In genomic region chr12:51814311-51815088, GRCh38 we compare ENCODE assay signal across 8 cellular contexts. TPM values are rescaled to one million over a fixed set of nuclear protein-coding genes. Genes with fewer than 3 reads are reported as not detected.
DNase-seq lines count a peak whose midpoint lies in the region; ATAC-seq and TF ChIP-seq lines count a peak whose summit lies in the region.

No MANE protein-coding gene starts in this region.

- H3K9me3 Mint-ChIP-seq in naive thymus-derived CD4-positive, alpha-beta T cell, result peaks cover 0 to 3% (median 0%) of the 10 kb centered on the region in 11 donors

- ATAC-seq in naive thymus-derived CD4-positive, alpha-beta T cell, result peak; percentile 94
- ATAC-seq in stimulated activated naive CD8-positive, alpha-beta T cell treated with anti-CD3 and anti-CD28 coated beads, Interleukin-15, Interleukin-2, amounts not matched to agents 100 U/mL and 50 U/mL, for 24 hours, result peak; percentile 83
- no peak for ATAC-seq in HG02678 (IDR thresholded peaks at IDR 0.05; ENCODE audit: unreplicated experiment)

- no peaks in the 10 kb centered on the region for H3K9me3 ChIP-seq in naive thymus-derived CD4-positive, alpha-beta T cell (ENCODE audit: control insufficient read depth in 2 of 3, low read length in 3 of 3)

- peak; percentile 32 for DNase-seq in NCI-H2107 treated with DMSO at 0.1 percent for 48 hours (lab: John Stamatoyannopoulos, UW; ENCODE audit: unreplicated experiment)
- no peak for DNase-seq in NCI-H2107 (lab: John Stamatoyannopoulos, UW)
- peak; percentile 61 for DNase-seq in NOMO-1 treated with DMSO at 0.1 percent for 48 hours (lab: John Stamatoyannopoulos, UW; ENCODE audit: unreplicated experiment)
- peak; percentile 49 for DNase-seq in activated T-helper 9 cell treated with anti-CD3 and anti-CD28 coated beads, Interleukin-2, amount 50 U/mL, for 16 hours (ENCODE audit: low read depth)
- peak; percentile 79 for DNase-seq in fibroblast of pulmonary artery (ENCODE audit: low read depth)
- peak; percentile 22 to 74 (median 61) for DNase-seq in naive thymus-derived CD4-positive, alpha-beta T cell
- peak; percentile 82 for DNase-seq in stimulated activated naive CD8-positive, alpha-beta T cell treated with anti-CD3 and anti-CD28 coated beads, Interleukin-15, Interleukin-2, amounts not matched to agents 100 U/mL and 50 U/mL, for 24 hours

- peak overlapping the region in 6 of 9 donors; percentile 17 to 94 (median 73) for H3K27ac Mint-ChIP-seq in naive thymus-derived CD4-positive, alpha-beta T cell

- no peaks in the 10 kb centered on the region for H3K27me3 ChIP-seq in naive thymus-derived CD4-positive, alpha-beta T cell (ENCODE audit: control insufficient read depth in 2 of 2, insufficient read depth in 2 of 2, low read length in 2 of 2)

- peak overlapping the region; percentile 28 for H3K4me3 ChIP-seq in fibroblast of pulmonary artery (replicated peaks; ENCODE audit: low read depth, low read length)
- H3K4me3 ChIP-seq in naive thymus-derived CD4-positive, alpha-beta T cell (ENCODE audit: low read length), result peak overlapping the region; percentile 57

- POLR2A ChIA-PET in naive thymus-derived CD4-positive, alpha-beta T cell (lab: Charles Lee), result interaction anchor here (0.6 to 1.3 kb wide), 5 partner anchors 9 to 22 kb away, joined by 3 to 4 read pairs (median 3); no protein-coding TSS in a partner anchor

- no peaks in the 10 kb centered on the region for H3K36me3 ChIP-seq in naive thymus-derived CD4-positive, alpha-beta T cell (ENCODE audit: control insufficient read depth in 2 of 3, insufficient read depth in 3 of 3, low read length in 3 of 3)

- intact Hi-C loops in naive thymus-derived CD4-positive, alpha-beta T cell (cut with micrococcal nuclease), result loop anchor here (1.0 to 2.0 kb wide), 3 partner anchors 32 to 393 kb away; partner anchors contain the start of gene SLC4A8 (in 1 of the 2)

- H3K4me3 Mint-ChIP-seq in naive thymus-derived CD4-positive, alpha-beta T cell, result peak overlapping the region; percentile 77 to 89 (median 86)

- peaks cover 0 to 48% (median 0%) of the 10 kb centered on the region in 5 donors for H3K27me3 Mint-ChIP-seq in naive thymus-derived CD4-positive, alpha-beta T cell

- H3K27ac ChIP-seq in naive thymus-derived CD4-positive, alpha-beta T cell (ENCODE audit: low read depth, low read length), result peak overlapping the region; percentile 66

- H3K4me1 Mint-ChIP-seq in naive thymus-derived CD4-positive, alpha-beta T cell, result peaks cover 9 to 19% (median 11%) of the 10 kb centered on the region in 7 donors

- peak; percentile 46 for TF ChIP-seq CTCF in fibroblast of pulmonary artery (IDR thresholded peaks at IDR 0.05; ENCODE audit: low read length, missing control alignments)

- H3K4me1 ChIP-seq in naive thymus-derived CD4-positive, alpha-beta T cell (ENCODE audit: control insufficient read depth in 2 of 2, insufficient read depth in 2 of 2, low read length in 2 of 2), result peaks cover 4 to 7% of the 10 kb centered on the region in 2 donors

- H3K36me3 Mint-ChIP-seq in naive thymus-derived CD4-positive, alpha-beta T cell, result peaks cover 0 to 1% (median 0%) of the 10 kb centered on the region in 5 donors

- CTCF ChIA-PET in naive thymus-derived CD4-positive, alpha-beta T cell (lab: Charles Lee), result interaction anchor here (0.7 to 2.9 kb wide), 4 partner anchors 9 to 393 kb away, joined by 3 to 12 read pairs (median 6); no protein-coding TSS in a partner anchor

RNA-seq across cellular contexts. Expression of gene FIGNL2, which starts 34.0 kb away (rescaled TPM):
- 1 to 10 TPM in 4 of 5 experiments, under 1 TPM in 1; 0.22 to 2.1 (median 1.5) TPM for total RNA-seq in naive thymus-derived CD4-positive, alpha-beta T cell
- under 1 TPM in 1 of 2 donors, not detected in 1; 0.07 TPM for polyA plus RNA-seq in naive thymus-derived CD4-positive, alpha-beta T cell
